In genomic region chr12:113174461-113175384, GRCh38 we compare ENCODE assay signal across 8 cellular contexts. TPM values are rescaled to one million over a fixed set of nuclear protein-coding genes. Genes with fewer than 3 reads are reported as not detected.
A peak's percentile ranks its signal among the peaks of the same experiment; 100 is the strongest.
DNase-seq lines count a peak whose midpoint lies in the region; ATAC-seq and TF ChIP-seq lines count a peak whose summit lies in the region.

No MANE protein-coding gene starts in this region.

- H3K36me3 Mint-ChIP-seq in CD4-positive, alpha-beta memory T cell = peaks cover 61 to 84% of the 10 kb centered on the region in 2 donors
- peaks cover 98% of the 10 kb centered on the region for H3K36me3 Mint-ChIP-seq in activated T-cell treated with anti-CD3 and anti-CD28 coated beads, Interleukin-2, amount 50 U/mL, for 24 hours (ENCODE audit: low read depth)

- H3K9me2 ChIP-seq in OCI-LY1 (ENCODE audit: low read depth, low read length) = no peaks in the 10 kb centered on the region

- DNase-seq in CD4-positive, alpha-beta memory T cell = peak; percentile 67 to 72 (median 68)
- DNase-seq in activated T-cell treated with anti-CD3 and anti-CD28 coated beads, Interleukin-2, amount 50 U/mL, for 24 hours = peak; percentile 86
- DNase-seq in fibroblast of gingiva (ENCODE audit: low read depth) (peak; percentile 47), suprapubic skin (ENCODE audit: low spot score in 2 of 2) (peak in 1 of 2 donors; percentile 77)

- H3F3A ChIP-seq in OCI-LY1 (ENCODE audit: insufficient read depth, low read length) = no peaks in the 10 kb centered on the region

- H3K27ac Mint-ChIP-seq in CD4-positive, alpha-beta memory T cell = peak overlapping the region in 4 of 7 donors; percentile 42 to 80 (median 66)
- peak overlapping the region; percentile 84 for H3K27ac Mint-ChIP-seq in activated T-cell treated with anti-CD3 and anti-CD28 coated beads, Interleukin-2, amount 50 U/mL, for 24 hours

- H3K9ac ChIP-seq in OCI-LY1 (ENCODE audit: low read length) = peak overlapping the region; percentile 82

- H3K27me3 Mint-ChIP-seq in CD4-positive, alpha-beta memory T cell = no peaks in the 10 kb centered on the region
- no peaks in the 10 kb centered on the region for H3K27me3 Mint-ChIP-seq in activated T-cell treated with anti-CD3 and anti-CD28 coated beads, Interleukin-2, amount 50 U/mL, for 24 hours

- POLR2A ChIA-PET in CD4-positive, alpha-beta memory T cell (lab: Charles Lee; ENCODE audit: partially characterized antibody) = interaction anchor here (0.7 to 1.2 kb wide), 3 partner anchors 10 to 183 kb away, joined by 3 read pairs; no protein-coding TSS in a partner anchor

- ATAC-seq in GM21825 (IDR thresholded peaks at IDR 0.05; ENCODE audit: unreplicated experiment) = peak; percentile 48
- no peak for ATAC-seq in GM18517 (IDR thresholded peaks at IDR 0.05; ENCODE audit: unreplicated experiment)

- no peak overlapping the region for H2AFZ ChIP-seq in OCI-LY1 (ENCODE audit: low read length)

- H4K20me1 ChIP-seq in OCI-LY1 (ENCODE audit: insufficient read depth, low read length) = no peaks in the 10 kb centered on the region

- H3K27me3 ChIP-seq in CD4-positive, alpha-beta memory T cell (ENCODE audit: insufficient read depth, low read length) = no peaks in the 10 kb centered on the region
- H3K27me3 ChIP-seq in OCI-LY1 (ENCODE audit: insufficient read depth, low read length) (no peaks in the 10 kb centered on the region), neutrophil (no peaks in the 10 kb centered on the region), suprapubic skin (no peaks in the 10 kb centered on the region)

- no peaks in the 10 kb centered on the region for H3K4me1 ChIP-seq in CD4-positive, alpha-beta memory T cell (ENCODE audit: insufficient read depth, low read length)
- peaks cover 56% of the 10 kb centered on the region for H3K4me1 ChIP-seq in OCI-LY1 (ENCODE audit: insufficient read depth, low read length, severe bottlenecking)
- H3K4me1 ChIP-seq in neutrophil (ENCODE audit: control insufficient read depth in 1 of 2, insufficient read depth in 1 of 2, low read depth in 1 of 2, low read length in 1 of 2) = no peaks in the 10 kb centered on the region
- H3K4me1 ChIP-seq in suprapubic skin = no peaks in the 10 kb centered on the region

- peak overlapping the region; percentile 41; the same call in 1 of the 2 replicates for H3K4me2 ChIP-seq in OCI-LY1 (ENCODE audit: low read length)

- H3K4me3 Mint-ChIP-seq in CD4-positive, alpha-beta memory T cell = no peak overlapping the region
- no peak overlapping the region for H3K4me3 Mint-ChIP-seq in activated T-cell treated with anti-CD3 and anti-CD28 coated beads, Interleukin-2, amount 50 U/mL, for 24 hours

- H3K4me3 ChIP-seq in CD4-positive, alpha-beta memory T cell (ENCODE audit: low read length in 2 of 2) = no peak overlapping the region
- H3K4me3 ChIP-seq in OCI-LY1 (ENCODE audit: low read depth, low read length, poor library complexity, severe bottlenecking) (no peak overlapping the region), neutrophil (ENCODE audit: low read depth in 1 of 2, low read length in 1 of 2) (no peak overlapping the region), suprapubic skin (no peak overlapping the region)

- TF ChIP-seq EP300 in suprapubic skin (IDR thresholded peaks at IDR 0.05) = no peak

- 56% methylated on average over 23 of the region's 32 CpGs for WGBS in suprapubic skin

- H3K27ac ChIP-seq in CD4-positive, alpha-beta memory T cell (ENCODE audit: low read depth, low read length) = no peak overlapping the region
- H3K27ac ChIP-seq in OCI-LY1 (ENCODE audit: low read depth, low read length, poor library complexity, severe bottlenecking) (peak overlapping the region; percentile 98), neutrophil (no peak overlapping the region), suprapubic skin (no peak overlapping the region)

- TF ChIP-seq POLR2A in suprapubic skin (IDR thresholded peaks at IDR 0.05) = no peak

- peak; percentile 93 for TF ChIP-seq CTCF in OCI-LY1 (IDR thresholded peaks at IDR 0.05; ENCODE audit: low read length)
- peak; percentile 94 for TF ChIP-seq CTCF in neutrophil (IDR thresholded peaks at IDR 0.05)
- peak; percentile 89 to 99 for TF ChIP-seq CTCF in suprapubic skin (IDR thresholded peaks at IDR 0.05)

- peaks cover 2 to 7% (median 4%) of the 10 kb centered on the region in 4 donors for H3K4me1 Mint-ChIP-seq in CD4-positive, alpha-beta memory T cell
- peaks cover 3% of the 10 kb centered on the region for H3K4me1 Mint-ChIP-seq in activated T-cell treated with anti-CD3 and anti-CD28 coated beads, Interleukin-2, amount 50 U/mL, for 24 hours (ENCODE audit: low read depth)

- CTCF ChIA-PET in CD4-positive, alpha-beta memory T cell (lab: Charles Lee; ENCODE audit: partially characterized antibody) = interaction anchor here (0.7 to 7.3 kb wide), 46 partner anchors 9 to 275 kb away, joined by 3 to 38 read pairs (median 5); partner anchors contain the start of gene TPCN1

- no peaks in the 10 kb centered on the region for H3K9me3 ChIP-seq in CD4-positive, alpha-beta memory T cell (ENCODE audit: control insufficient read depth in 1 of 2, low read length in 2 of 2)
- peaks cover 10% of the 10 kb centered on the region for H3K9me3 ChIP-seq in OCI-LY1 (ENCODE audit: low read length)
- H3K9me3 ChIP-seq in neutrophil = no peaks in the 10 kb centered on the region
- H3K9me3 ChIP-seq in suprapubic skin = no peaks in the 10 kb centered on the region

- no peaks in the 10 kb centered on the region for H3K79me2 ChIP-seq in OCI-LY1 (ENCODE audit: insufficient read depth, low read length)

- H3K9me3 Mint-ChIP-seq in CD4-positive, alpha-beta memory T cell = no peaks in the 10 kb centered on the region
- no peaks in the 10 kb centered on the region for H3K9me3 Mint-ChIP-seq in activated T-cell treated with anti-CD3 and anti-CD28 coated beads, Interleukin-2, amount 50 U/mL, for 24 hours

- intact Hi-C loops in CD4-positive, alpha-beta memory T cell (cut with micrococcal nuclease) = loop anchor here (1.0 to 2.0 kb wide), 3 partner anchors 76 to 181 kb away; no protein-coding TSS in a partner anchor

- peaks cover 74% of the 10 kb centered on the region for H3K36me3 ChIP-seq in CD4-positive, alpha-beta memory T cell (ENCODE audit: insufficient read depth, low read length)
- H3K36me3 ChIP-seq in OCI-LY1 (ENCODE audit: insufficient read depth, low read length) (peaks cover 92% of the 10 kb centered on the region), neutrophil (peaks cover 88% of the 10 kb centered on the region), suprapubic skin (peaks cover 100% of the 10 kb centered on the region)

RNA-seq across cellular contexts. Expression of gene DDX54, which starts 10.6 kb away (rescaled TPM):
- total RNA-seq in CD4-positive, alpha-beta memory T cell = 10 to 100 TPM; 64.9 to 69.4 TPM
- polyA plus RNA-seq in CD4-positive, alpha-beta memory T cell = 10 to 100 TPM in 1 of 2 donors, 1 to 10 TPM in 1; 9.9 to 39.7 TPM
- total RNA-seq in suprapubic skin = 10 to 100 TPM; 53.9 to 71.8 (median 63.9) TPM

RNA-seq across cellular contexts. Expression of gene RITA1, which starts 10.8 kb away (rescaled TPM):
- total RNA-seq in CD4-positive, alpha-beta memory T cell = 10 to 100 TPM; 12.8 to 14.2 TPM
- 10 to 100 TPM; 19.4 to 25.9 TPM for polyA plus RNA-seq in CD4-positive, alpha-beta memory T cell
- 10 to 100 TPM; 14.7 to 21.7 (median 16.9) TPM for total RNA-seq in suprapubic skin

RNA-seq across cellular contexts. Expression of gene CFAP73, which starts 25.2 kb away (rescaled TPM):
- not detected for total RNA-seq in CD4-positive, alpha-beta memory T cell
- under 1 TPM in 1 of 2 donors, not detected in 1; 0.18 TPM for polyA plus RNA-seq in CD4-positive, alpha-beta memory T cell
- total RNA-seq in suprapubic skin = 1 to 10 TPM; 1.0 to 2.6 (median 2.0) TPM

RNA-seq across cellular contexts. Expression of gene RASAL1, which starts 39.2 kb away (rescaled TPM):
- 1 to 10 TPM in 1 of 2 experiments, under 1 TPM in 1; 0.58 to 1.4 TPM for total RNA-seq in CD4-positive, alpha-beta memory T cell
- polyA plus RNA-seq in CD4-positive, alpha-beta memory T cell = under 1 TPM; 0.10 to 0.68 TPM
- total RNA-seq in suprapubic skin = 10 to 100 TPM; 19.8 to 39.0 (median 32.5) TPM

RNA-seq across cellular contexts. Expression of gene TPCN1, which starts 46.5 kb away (rescaled TPM):
- 10 to 100 TPM; 79.8 to 94.2 TPM for total RNA-seq in CD4-positive, alpha-beta memory T cell
- polyA plus RNA-seq in CD4-positive, alpha-beta memory T cell = 10 to 100 TPM in 1 of 2 donors, 1 to 10 TPM in 1; 8.5 to 19.9 TPM
- total RNA-seq in suprapubic skin = 10 to 100 TPM; 15.5 to 74.1 (median 35.6) TPM
